ENCODE assay signal across 2 cellular contexts in the genomic region with DNA sequence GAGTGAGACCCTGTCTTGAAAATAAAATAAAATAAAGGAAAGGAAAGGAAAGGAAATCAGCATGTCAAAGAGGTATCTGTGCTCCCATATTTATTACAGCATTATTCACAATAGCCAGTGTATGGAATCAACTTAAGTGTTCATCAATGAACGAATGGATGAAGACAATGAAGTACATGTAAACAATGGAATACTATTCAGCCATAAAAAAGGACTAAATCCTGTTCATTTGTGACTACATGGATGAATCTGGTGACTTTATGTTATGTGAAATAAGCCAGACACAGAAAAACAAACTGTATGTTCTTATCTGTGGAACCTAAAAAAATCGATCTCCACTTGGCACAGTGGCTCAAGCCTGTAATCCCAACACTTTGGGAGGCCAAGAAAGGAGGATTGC.
TF ChIP-seq lines count a peak whose summit lies in the region.

No MANE protein-coding gene starts in this region.

TF ChIP-seq in HCT116, 20 proteins besides CTCF, POLR2A, EP300 and RAD21:
- no peak for TF ChIP-seq POLR2AphosphoS5 (IDR thresholded peaks at IDR 0.05; ENCODE audit: low read depth, low read length)
- no peak for TF ChIP-seq ELF1 (IDR thresholded peaks at IDR 0.05; ENCODE audit: borderline replicate concordance, low read depth)
- TF ChIP-seq YY1 (IDR thresholded peaks at IDR 0.05; ENCODE audit: extremely low read depth, insufficient replicate concordance, low read depth, low read length): no peak
- TF ChIP-seq JUND (IDR thresholded peaks at IDR 0.05): no peak
- TF ChIP-seq, protein P1, sequence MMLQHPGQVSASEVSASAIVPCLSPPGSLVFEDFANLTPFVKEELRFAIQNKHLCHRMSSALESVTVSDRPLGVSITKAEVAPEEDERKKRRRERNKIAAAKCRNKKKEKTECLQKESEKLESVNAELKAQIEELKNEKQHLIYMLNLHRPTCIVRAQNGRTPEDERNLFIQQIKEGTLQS (IDR thresholded peaks at IDR 0.05): no peak
- TF ChIP-seq SP1 (IDR thresholded peaks at IDR 0.05; ENCODE audit: low read depth): no peak
- TF ChIP-seq, protein P2, sequence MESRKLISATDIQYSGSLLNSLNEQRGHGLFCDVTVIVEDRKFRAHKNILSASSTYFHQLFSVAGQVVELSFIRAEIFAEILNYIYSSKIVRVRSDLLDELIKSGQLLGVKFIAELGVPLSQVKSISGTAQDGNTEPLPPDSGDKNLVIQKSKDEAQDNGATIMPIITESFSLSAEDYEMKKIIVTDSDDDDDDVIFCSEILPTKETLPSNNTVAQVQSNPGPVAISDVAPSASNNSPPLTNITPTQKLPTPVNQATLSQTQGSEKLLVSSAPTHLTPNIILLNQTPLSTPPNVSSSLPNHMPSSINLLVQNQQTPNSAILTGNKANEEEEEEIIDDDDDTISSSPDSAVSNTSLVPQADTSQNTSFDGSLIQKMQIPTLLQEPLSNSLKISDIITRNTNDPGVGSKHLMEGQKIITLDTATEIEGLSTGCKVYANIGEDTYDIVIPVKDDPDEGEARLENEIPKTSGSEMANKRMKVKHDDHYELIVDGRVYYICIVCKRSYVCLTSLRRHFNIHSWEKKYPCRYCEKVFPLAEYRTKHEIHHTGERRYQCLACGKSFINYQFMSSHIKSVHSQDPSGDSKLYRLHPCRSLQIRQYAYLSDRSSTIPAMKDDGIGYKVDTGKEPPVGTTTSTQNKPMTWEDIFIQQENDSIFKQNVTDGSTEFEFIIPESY (IDR thresholded peaks at IDR 0.05; ENCODE audit: extremely low read depth, insufficient replicate concordance, low read length): no peak
- no peak for TF ChIP-seq FOSL1 (IDR thresholded peaks at IDR 0.05; ENCODE audit: low read depth)
- no peak for TF ChIP-seq EZH2phosphoT487 (IDR thresholded peaks at IDR 0.05; ENCODE audit: borderline replicate concordance)
- TF ChIP-seq ZNF274 (IDR thresholded peaks at IDR 0.05; ENCODE audit: low read depth, low read length): no peak
- no peak for TF ChIP-seq SRF (IDR thresholded peaks at IDR 0.05; ENCODE audit: low read depth)
- TF ChIP-seq, protein P3, sequence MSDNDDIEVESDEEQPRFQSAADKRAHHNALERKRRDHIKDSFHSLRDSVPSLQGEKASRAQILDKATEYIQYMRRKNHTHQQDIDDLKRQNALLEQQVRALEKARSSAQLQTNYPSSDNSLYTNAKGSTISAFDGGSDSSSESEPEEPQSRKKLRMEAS (IDR thresholded peaks at IDR 0.05): no peak
- TF ChIP-seq SIN3A (IDR thresholded peaks at IDR 0.05; ENCODE audit: low read depth): no peak
TF ChIP-seq in HCT116: peak in this region for 0.

TF ChIP-seq in IMR-90, 13 proteins besides CTCF, POLR2A, EP300 and RAD21:
- TF ChIP-seq MXI1 (IDR thresholded peaks at IDR 0.05; ENCODE audit: borderline replicate concordance, low read depth, low read length) (no peak), NFE2L2 (IDR thresholded peaks at IDR 0.05; ENCODE audit: low read depth, low read length) (no peak), CEBPB (IDR thresholded peaks at IDR 0.05; ENCODE audit: low read depth, low read length) (no peak), SMC3 (IDR thresholded peaks at IDR 0.05; ENCODE audit: low read depth, low read length) (no peak), CHD1 (IDR thresholded peaks at IDR 0.05; ENCODE audit: low read depth, low read length) (no peak), MAZ (IDR thresholded peaks at IDR 0.05; ENCODE audit: borderline replicate concordance, low read depth, low read length) (no peak), FOS (IDR thresholded peaks at IDR 0.05; ENCODE audit: low read depth, low read length) (no peak), RFX5 (IDR thresholded peaks at IDR 0.05; ENCODE audit: low read depth, low read length) (no peak), MAFK (IDR thresholded peaks at IDR 0.05; ENCODE audit: low read depth, low read length) (no peak), BHLHE40 (IDR thresholded peaks at IDR 0.05; ENCODE audit: low read depth, low read length) (no peak), RCOR1 (IDR thresholded peaks at IDR 0.05; ENCODE audit: insufficient replicate concordance, low read length) (no peak)
